In genomic region chr15:44573386-44573785, GRCh38 we compare ENCODE assay signal across 18 cellular contexts. TPM values are rescaled to one million over a fixed set of nuclear protein-coding genes. Genes with fewer than 3 reads are reported as not detected.
A peak's percentile ranks its signal among the peaks of the same experiment; 100 is the strongest.
DNase-seq lines count a peak whose midpoint lies in the region; ATAC-seq and TF ChIP-seq lines count a peak whose summit lies in the region.
"Had no signal": no experiment of that assay in that cellular context is flagged by ENCODE, and none has a peak within 500 bp of the region (broad histone marks: within the 10 kb centered on the region; RNA-seq: fewer than 3 reads in every experiment).

No MANE protein-coding gene starts in this region.

- POLR2A ChIA-PET in CD4-positive, alpha-beta T cell (lab: Charles Lee) = no interaction called here

- TF ChIP-seq CTCF in CD4-positive, alpha-beta T cell (IDR thresholded peaks at IDR 0.05) = no peak
- TF ChIP-seq CTCF in psoas muscle (IDR thresholded peaks at IDR 0.05) = no peak
- no peak for TF ChIP-seq CTCF in lower leg skin (IDR thresholded peaks at IDR 0.05)

- H3K9me3 ChIP-seq in CD4-positive, CD25-positive, alpha-beta regulatory T cell (ENCODE audit: control insufficient read depth in 2 of 2, low read length in 2 of 2) = no peaks in the 10 kb centered on the region
- H3K9me3 ChIP-seq in CD4-positive, alpha-beta T cell (ENCODE audit: control insufficient read depth, low read length) = no peaks in the 10 kb centered on the region
- no peaks in the 10 kb centered on the region for H3K9me3 ChIP-seq in T-helper 17 cell (ENCODE audit: control insufficient read depth, low read length, poor library complexity, severe bottlenecking)
- no peaks in the 10 kb centered on the region for H3K9me3 ChIP-seq in psoas muscle
- H3K9me3 ChIP-seq: A549, BE2C, Caco-2 had no signal

- DNase-seq in CD4-positive, CD25-positive, alpha-beta regulatory T cell = no peak
- no peak for DNase-seq in CD4-positive, alpha-beta T cell
- DNase-seq in T-helper 17 cell (no peak), psoas muscle (no peak), lower leg skin (ENCODE audit: low spot score in 2 of 2) (no peak)
- DNase-seq: BE2C; Caco-2; CD8-positive, alpha-beta memory T cell; DND-41; GDM1; H9 had no signal

- H3K36me3 Mint-ChIP-seq in CD4-positive, CD25-positive, alpha-beta regulatory T cell = peaks cover 17% of the 10 kb centered on the region
- H3K36me3 Mint-ChIP-seq in CD4-positive, alpha-beta T cell (ENCODE audit: low read depth) = peaks cover 53% of the 10 kb centered on the region
- peaks cover 5% of the 10 kb centered on the region for H3K36me3 Mint-ChIP-seq in T-helper 17 cell (ENCODE audit: low read depth)

- peaks cover 0 to under 1% (median 0%) of the 10 kb centered on the region in 7 donors for H3K9me3 Mint-ChIP-seq in CD4-positive, CD25-positive, alpha-beta regulatory T cell
- no peaks in the 10 kb centered on the region for H3K9me3 Mint-ChIP-seq in CD4-positive, alpha-beta T cell
- H3K9me3 Mint-ChIP-seq: CD8-positive, alpha-beta memory T cell; GM23338; H9 had no signal

- peaks cover 2 to 14% (median 9%) of the 10 kb centered on the region in 4 donors for H3K4me1 Mint-ChIP-seq in CD4-positive, CD25-positive, alpha-beta regulatory T cell
- peaks cover 12% of the 10 kb centered on the region for H3K4me1 Mint-ChIP-seq in CD4-positive, alpha-beta T cell (ENCODE audit: low read depth)
- peaks cover 4% of the 10 kb centered on the region for H3K4me1 Mint-ChIP-seq in T-helper 17 cell
- H3K4me1 Mint-ChIP-seq: GM23338, H9 had no signal

- TF ChIP-seq POLR2A in lower leg skin (IDR thresholded peaks at IDR 0.05) = no peak

- intact Hi-C loops in CD4-positive, alpha-beta T cell (cut with DNase I, micrococcal nuclease) = no loop called here
- intact Hi-C loops in psoas muscle (cut with DNase I) = no loop called here
- intact Hi-C loops in lower leg skin (cut with DNase I; ENCODE audit: low total_unique reads) = no loop called here

- H3K27me3 Mint-ChIP-seq in CD4-positive, CD25-positive, alpha-beta regulatory T cell = no peaks in the 10 kb centered on the region
- no peaks in the 10 kb centered on the region for H3K27me3 Mint-ChIP-seq in CD4-positive, alpha-beta T cell
- H3K27me3 Mint-ChIP-seq in T-helper 17 cell = no peaks in the 10 kb centered on the region
- H3K27me3 Mint-ChIP-seq: CD8-positive, alpha-beta memory T cell had no signal

- H3K27ac Mint-ChIP-seq in CD4-positive, CD25-positive, alpha-beta regulatory T cell = peak overlapping the region in 2 of 3 donors; percentile 32 to 35
- H3K27ac Mint-ChIP-seq in CD4-positive, alpha-beta T cell = peak overlapping the region; percentile 76
- peak overlapping the region; percentile 19 for H3K27ac Mint-ChIP-seq in T-helper 17 cell
- H3K27ac Mint-ChIP-seq: GM23338, H9 had no signal

- CTCF ChIA-PET in CD4-positive, alpha-beta T cell (lab: Charles Lee) = no interaction called here

- H3K27me3 ChIP-seq in CD4-positive, CD25-positive, alpha-beta regulatory T cell (ENCODE audit: control insufficient read depth, insufficient read depth, low read length) = no peaks in the 10 kb centered on the region
- H3K27me3 ChIP-seq in CD4-positive, alpha-beta T cell (ENCODE audit: control insufficient read depth, insufficient read depth, low read length) = no peaks in the 10 kb centered on the region
- H3K27me3 ChIP-seq in psoas muscle (ENCODE audit: insufficient read depth in 3 of 3, low read length in 2 of 3) = no peaks in the 10 kb centered on the region
- H3K27me3 ChIP-seq: BE2C had no signal

- peaks cover 45% of the 10 kb centered on the region for H3K36me3 ChIP-seq in CD4-positive, CD25-positive, alpha-beta regulatory T cell (ENCODE audit: control insufficient read depth, insufficient read depth, low read length)
- peaks cover 0 to 44% of the 10 kb centered on the region in 2 donors for H3K36me3 ChIP-seq in psoas muscle (ENCODE audit: insufficient read depth in 1 of 2, low read depth in 1 of 2)

- ATAC-seq in CD4-positive, CD25-positive, alpha-beta regulatory T cell (ENCODE audit: low read depth in 2 of 2) = no peak
- no peak for ATAC-seq in CD4-positive, alpha-beta T cell (ENCODE audit: poor library complexity)
- ATAC-seq in T-helper 17 cell (no peak), psoas muscle (peak; percentile 62 to 80 (median 65)), HG02623 (IDR thresholded peaks at IDR 0.05; ENCODE audit: unreplicated experiment) (no peak), GM21723 (IDR thresholded peaks at IDR 0.05; ENCODE audit: unreplicated experiment) (no peak), GM21717 (IDR thresholded peaks at IDR 0.05; ENCODE audit: unreplicated experiment) (no peak)
- ATAC-seq: A549, GM23338, HepG2 had no signal

- H3K4me1 ChIP-seq in CD4-positive, CD25-positive, alpha-beta regulatory T cell (ENCODE audit: control insufficient read depth, insufficient read depth, low read length, poor library complexity, severe bottlenecking) = peaks cover 2% of the 10 kb centered on the region
- no peaks in the 10 kb centered on the region for H3K4me1 ChIP-seq in psoas muscle
- H3K4me1 ChIP-seq: A549, BE2C, Caco-2 had no signal

- no peak overlapping the region for H3K27ac ChIP-seq in CD4-positive, CD25-positive, alpha-beta regulatory T cell (ENCODE audit: insufficient read depth, low read length, poor library complexity, severe bottlenecking)
- H3K27ac ChIP-seq in CD4-positive, alpha-beta T cell (ENCODE audit: low read depth, low read length) = no peak overlapping the region
- H3K27ac ChIP-seq in psoas muscle = peak overlapping the region; percentile 58
- H3K27ac ChIP-seq: A549, C4-2B had no signal

- no peak overlapping the region for H3K4me3 ChIP-seq in CD4-positive, CD25-positive, alpha-beta regulatory T cell (ENCODE audit: low read depth, low read length)
- H3K4me3 ChIP-seq in psoas muscle (no peak overlapping the region), lower leg skin (ENCODE audit: low read depth, poor library complexity, severe bottlenecking) (no peak overlapping the region)
- H3K4me3 ChIP-seq: A549, GM23338 had no signal

- H3K4me3 Mint-ChIP-seq in CD4-positive, CD25-positive, alpha-beta regulatory T cell = no peak overlapping the region
- no peak overlapping the region for H3K4me3 Mint-ChIP-seq in CD4-positive, alpha-beta T cell
- no peak overlapping the region for H3K4me3 Mint-ChIP-seq in T-helper 17 cell
- H3K4me3 Mint-ChIP-seq: CD8-positive, alpha-beta memory T cell; GM23338; H9 had no signal

- WGBS in psoas muscle, 3 donors = 40 to 51% (median 47%) methylated on average over 6 of the region's 6 CpGs
- WGBS in lower leg skin, 2 donors = 87 to 94% methylated on average over 6 of the region's 6 CpGs

RNA-seq across cellular contexts. Expression of gene EIF3J, which starts 36.4 kb away (rescaled TPM):
- total RNA-seq in CD4-positive, CD25-positive, alpha-beta regulatory T cell = 80.4 TPM
- polyA plus RNA-seq in CD4-positive, CD25-positive, alpha-beta regulatory T cell = 10 to 100 TPM; 18.2 to 29.0 (median 22.0) TPM
- 10 to 100 TPM; 67.6 to 69.2 TPM for total RNA-seq in CD4-positive, alpha-beta T cell
- 10 to 100 TPM; 52.7 to 73.1 TPM for total RNA-seq in T-helper 17 cell
- 100 to 1,000 TPM; 123 to 233 (median 201) TPM for total RNA-seq in psoas muscle
- 100 to 1,000 TPM; 162 to 238 (median 213) TPM for polyA plus RNA-seq in psoas muscle
- 10 to 100 TPM; 35.1 to 45.2 (median 42.3) TPM for total RNA-seq in lower leg skin

Comparison
In these comparisons a context has a peak if more than half of its experiments do, and no peak if none do; other contexts are left out.
1. ATAC-seq: peak in psoas muscle (4 of 4); none in CD4-positive, CD25-positive, alpha-beta regulatory T cell (0 of 2), CD4-positive, alpha-beta T cell (single experiment), T-helper 17 cell (single experiment), HG02623 (single experiment), GM21723 (single experiment) and GM21717 (single experiment).
2. H3K27ac Mint-ChIP-seq: peak in every context shown above with its lines; median percentile 76 in CD4-positive, alpha-beta T cell; 34 in CD4-positive, CD25-positive, alpha-beta regulatory T cell; 19 in T-helper 17 cell.